ENCODE assay signal across 10 cellular contexts in the genomic region with DNA sequence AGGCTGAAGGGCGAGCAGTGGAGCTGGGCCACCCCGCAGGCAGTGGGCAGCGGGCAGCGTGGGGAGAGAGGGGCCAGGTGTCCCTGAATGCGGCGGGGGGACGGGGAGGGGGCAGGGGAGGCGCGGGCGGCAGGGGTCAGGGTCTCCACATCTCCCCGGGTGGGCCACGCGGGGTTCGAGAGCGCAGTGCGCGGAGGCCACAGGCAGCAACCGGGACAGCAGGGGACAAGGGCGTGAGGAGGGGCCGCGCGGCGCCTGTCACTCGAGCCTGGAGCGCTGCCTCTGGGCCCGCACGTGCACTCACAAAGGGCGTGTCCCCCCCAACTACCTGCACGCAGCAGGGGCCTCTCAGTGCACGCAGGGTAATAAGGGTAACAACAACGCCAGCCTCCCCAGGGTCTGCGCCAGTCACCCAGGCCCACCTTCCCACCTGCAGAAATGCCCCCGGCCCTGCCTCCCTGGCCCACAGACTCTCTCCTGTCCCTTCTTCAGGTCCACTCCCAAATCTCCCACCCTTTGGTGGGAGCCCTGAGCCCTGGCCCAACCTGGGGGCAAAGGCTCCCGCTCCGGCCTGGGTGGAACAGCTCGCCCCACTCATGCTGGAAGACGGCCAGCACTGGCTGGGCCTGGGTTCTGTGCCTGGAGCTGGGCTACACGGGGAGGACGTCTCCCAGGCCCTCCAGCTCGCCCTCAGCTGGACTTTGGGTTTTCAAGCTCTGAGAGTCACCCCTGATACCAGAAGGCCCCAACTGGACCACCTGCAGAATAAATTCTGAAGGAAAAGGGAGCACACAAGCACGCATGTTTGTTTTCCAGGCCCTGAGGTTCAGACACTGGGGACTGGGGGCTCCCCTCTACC. TPM values are rescaled to one million over a fixed set of nuclear protein-coding genes. Genes with fewer than 3 reads are reported as not detected.
A peak's percentile ranks its signal among the peaks of the same experiment; 100 is the strongest.
DNase-seq lines count a peak whose midpoint lies in the region; ATAC-seq and TF ChIP-seq lines count a peak whose summit lies in the region.
"Had no signal": no experiment of that assay in that cellular context is flagged by ENCODE, and none has a peak within 500 bp of the region (broad histone marks: within the 10 kb centered on the region; RNA-seq: fewer than 3 reads in every experiment).

No MANE protein-coding gene starts in this region.

- 92% methylated on average over 4 of the region's 41 CpGs; no CpG with 5 or more reads in 1 of the 2 experiments for WGBS in IMR-90 (ENCODE audit: extremely low coverage in 2 of 2, insufficient read length in 1 of 2), 2 experiments

- H2AFZ ChIP-seq in IMR-90 (replicated peaks; ENCODE audit: low read length, poor library complexity): peak overlapping the region; percentile 87

- no TSS peak for BruUV-seq in IMR-90 (replicated peaks; lab: Mats Ljungman, UMichigan)

- TF ChIP-seq CTCF in IMR-90 (conservative IDR thresholded peaks at IDR 0.05; ENCODE audit: low read depth, low read length): no peak

- no peak overlapping the region for H2AK9ac ChIP-seq in IMR-90 (replicated peaks; ENCODE audit: low read depth, low read length, poor library complexity)

- no peak overlapping the region for H3K27ac Mint-ChIP-seq in stimulated activated naive B cell treated with anti-CD40 and anti-IgM and Interleukin-4, amounts not matched to agents 10 μg/mL and 1 μg/mL and 100 μg/mL, for 72 hours

- intact Hi-C loops in IMR-90 (cut with micrococcal nuclease) (no loop called here), left ventricle myocardium superior (cut with micrococcal nuclease) (no loop called here)

- no peak for TF ChIP-seq RAD21 in IMR-90 (IDR thresholded peaks at IDR 0.05; ENCODE audit: low read length)

- no peaks in the 10 kb centered on the region for H3K36me3 ChIP-seq in IMR-90 (ENCODE audit: control insufficient read depth, insufficient read depth, low read length)

- no peak overlapping the region for H3K23ac ChIP-seq in IMR-90 (ENCODE audit: low read depth, low read length)

- no peak overlapping the region for H2AK5ac ChIP-seq in IMR-90 (ENCODE audit: low read depth, low read length)

- H3K27ac ChIP-seq in IMR-90 (ENCODE audit: insufficient read depth, low read length) (no peak overlapping the region), angular gyrus (ENCODE audit: low read depth, low read length) (peak overlapping the region; percentile 94)

- peak overlapping the region in 1 of 2 experiments; percentile 29; a peak in 2 of 4 replicates for H4K8ac ChIP-seq in IMR-90 (ENCODE audit: low read depth in 2 of 2, low read length in 2 of 2)

- H3K9ac ChIP-seq in IMR-90 (ENCODE audit: low read depth, low read length): no peak overlapping the region

- no peak overlapping the region; the same call in 1 of the 2 replicates for H3K18ac ChIP-seq in IMR-90 (ENCODE audit: low read depth, low read length)

- H3K36me3 Mint-ChIP-seq in stimulated activated naive B cell treated with anti-CD40 and anti-IgM and Interleukin-4, amounts not matched to agents 10 μg/mL and 1 μg/mL and 100 μg/mL, for 72 hours: peaks cover 0 to 3% of the 10 kb centered on the region in 2 donors

- TF ChIP-seq POLR2A in IMR-90 (IDR thresholded peaks at IDR 0.05; ENCODE audit: low read depth, low read length): no peak

- H3K4me3 ChIP-seq in IMR-90 (ENCODE audit: insufficient read depth, low read depth, low read length): no peak overlapping the region

- H2BK120ac ChIP-seq in IMR-90 (ENCODE audit: low read depth, low read length): no peak overlapping the region

- POLR2A ChIA-PET in IMR-90 (lab: Charles Lee; ENCODE audit: unreplicated experiment): no interaction called here

- no peak overlapping the region for H4K91ac ChIP-seq in IMR-90 (ENCODE audit: insufficient read depth, low read depth, low read length)

- H2BK15ac ChIP-seq in IMR-90 (ENCODE audit: low read depth, low read length): no peak overlapping the region

- no peak overlapping the region; the same call in 1 of the 2 replicates for H4K5ac ChIP-seq in IMR-90 (ENCODE audit: low read depth, low read length)

- H3K56ac ChIP-seq in IMR-90 (ENCODE audit: extremely low read depth, insufficient read depth, low read length): no peak overlapping the region

- H3K4me1 Mint-ChIP-seq in stimulated activated naive B cell treated with anti-CD40 and anti-IgM and Interleukin-4, amounts not matched to agents 10 μg/mL and 1 μg/mL and 100 μg/mL, for 72 hours: no peaks in the 10 kb centered on the region

- dilution Hi-C loops in IMR-90 (cut with HindIII; ENCODE audit: low sequenced_read_pairs, unreplicated experiment): no loop called here

- in situ Hi-C loops in IMR-90 (cut with MboI; ENCODE audit: low sequenced_read_pairs): no loop called here

- DNase-seq in IMR-90 (no peak), left ventricle myocardium superior (no peak), activated gamma-delta T cell treated with Interleukin-2 at 50 U/mL for 16 hours (no peak), CD1c-positive myeloid dendritic cell (ENCODE audit: extremely low spot score) (no peak), hypothalamus (lab: John Stamatoyannopoulos, UW) (no peak)
- no peak for DNase-seq in stimulated activated naive B cell treated with anti-CD40 and anti-IgM and Interleukin-4, amounts not matched to agents 10 μg/mL and 1 μg/mL and 100 μg/mL, for 72 hours
- DNase-seq: MM.1S, RPMI8226 had no signal

- no peaks in the 10 kb centered on the region for H3K4me1 ChIP-seq in IMR-90 (ENCODE audit: control insufficient read depth, insufficient read depth, low read length)

- CTCF ChIA-PET in IMR-90 (lab: Yijun Ruan, JAX): interaction anchor here (0.9 kb wide), 1 partner anchor 14 kb away, joined by 3 read pairs; no protein-coding TSS in a partner anchor

- H3K27me3 ChIP-seq in IMR-90 (ENCODE audit: control insufficient read depth, insufficient read depth, low read length): peaks cover 28% of the 10 kb centered on the region

- H3K9me1 ChIP-seq in IMR-90 (ENCODE audit: insufficient read depth, low read length): no peaks in the 10 kb centered on the region

- peaks cover 9% of the 10 kb centered on the region; the same call in 1 of the 2 replicates for H3K9me3 ChIP-seq in IMR-90 (ENCODE audit: control insufficient read depth, insufficient read depth, low read length)

- ATAC-seq in IMR-90 (ENCODE audit: low read depth): no peak; the same call in 1 of the 2 replicates
- peak; percentile 26 for ATAC-seq in left ventricle myocardium superior
- ATAC-seq in stimulated activated naive B cell treated with anti-CD40 and anti-IgM and Interleukin-4, amounts not matched to agents 10 μg/mL and 1 μg/mL and 100 μg/mL, for 72 hours (replicated peaks): peak; percentile 23 to 25
- no peak for ATAC-seq in HG02884 (IDR thresholded peaks at IDR 0.05; ENCODE audit: unreplicated experiment)

- H3K4me3 Mint-ChIP-seq in stimulated activated naive B cell treated with anti-CD40 and anti-IgM and Interleukin-4, amounts not matched to agents 10 μg/mL and 1 μg/mL and 100 μg/mL, for 72 hours: peak overlapping the region; percentile 66 to 73

- no peak overlapping the region for H3K14ac ChIP-seq in IMR-90 (replicated peaks; ENCODE audit: low read depth, low read length)

- no peak overlapping the region for H3K4ac ChIP-seq in IMR-90 (ENCODE audit: low read depth, low read length)

- H2BK20ac ChIP-seq in IMR-90 (ENCODE audit: low read depth, low read length): no peak overlapping the region

- no peaks in the 10 kb centered on the region for H4K20me1 ChIP-seq in IMR-90 (ENCODE audit: insufficient read depth, low read length)

- peaks cover 5 to 6% of the 10 kb centered on the region in 2 donors for H3K9me3 Mint-ChIP-seq in stimulated activated naive B cell treated with anti-CD40 and anti-IgM and Interleukin-4, amounts not matched to agents 10 μg/mL and 1 μg/mL and 100 μg/mL, for 72 hours

- peak overlapping the region; percentile 23; the same call in 1 of the 2 replicates for H3K4me2 ChIP-seq in IMR-90 (ENCODE audit: low read depth, low read length)

- peaks cover 0 to 19% of the 10 kb centered on the region in 2 donors for H3K27me3 Mint-ChIP-seq in stimulated activated naive B cell treated with anti-CD40 and anti-IgM and Interleukin-4, amounts not matched to agents 10 μg/mL and 1 μg/mL and 100 μg/mL, for 72 hours

- H3K79me1 ChIP-seq in IMR-90 (ENCODE audit: low read depth in 1 of 2, low read length in 2 of 2): no peaks in the 10 kb centered on the region

- H2BK5ac ChIP-seq in IMR-90 (ENCODE audit: low read depth, low read length, poor library complexity, severe bottlenecking): no peak overlapping the region

TF ChIP-seq in IMR-90, 13 proteins besides CTCF, POLR2A, EP300 and RAD21 (continues in another document):
- TF ChIP-seq CHD1 (IDR thresholded peaks at IDR 0.05; ENCODE audit: low read depth, low read length) (no peak), BHLHE40 (IDR thresholded peaks at IDR 0.05; ENCODE audit: low read depth, low read length) (no peak), FOS (IDR thresholded peaks at IDR 0.05; ENCODE audit: low read depth, low read length) (no peak), CEBPB (IDR thresholded peaks at IDR 0.05; ENCODE audit: low read depth, low read length) (no peak), MAZ (IDR thresholded peaks at IDR 0.05; ENCODE audit: borderline replicate concordance, low read depth, low read length) (no peak), MAFK (IDR thresholded peaks at IDR 0.05; ENCODE audit: low read depth, low read length) (no peak), MXI1 (IDR thresholded peaks at IDR 0.05; ENCODE audit: borderline replicate concordance, low read depth, low read length) (no peak), RFX5 (IDR thresholded peaks at IDR 0.05; ENCODE audit: low read depth, low read length) (no peak), NFE2L2 (IDR thresholded peaks at IDR 0.05; ENCODE audit: low read depth, low read length) (no peak), RCOR1 (IDR thresholded peaks at IDR 0.05; ENCODE audit: insufficient replicate concordance, low read length) (no peak)

RNA-seq across cellular contexts. Expression of a gene that starts 53.2 kb away (rescaled TPM):
- total RNA-seq in IMR-90 (2012; rRNA removed): 0.36 and 0.56 TPM in 2 replicates
- 1.2 and 1.4 TPM in 2 replicates for polyA plus RNA-seq in IMR-90 (2012; rRNA removed)
- 0.14 and 0.92 TPM in 2 replicates for polyA plus RNA-seq in IMR-90 (2012; cell fraction: cytosol; rRNA removed)
- 2.8 and 3.8 TPM in 2 replicates for polyA plus RNA-seq in IMR-90 (2012; cell fraction: nucleus; rRNA removed; ENCODE audit: low replicate concordance)
- 5.6 TPM for total RNA-seq in left ventricle myocardium superior

RNA-seq across cellular contexts. Expression of a gene that starts 53.5 kb away (rescaled TPM):
- not detected in 2 replicates for total RNA-seq in IMR-90 (2012; rRNA removed)
- not detected in 2 replicates for polyA plus RNA-seq in IMR-90 (2012; rRNA removed)
- polyA plus RNA-seq in IMR-90 (2012; cell fraction: cytosol; rRNA removed): not detected in 2 replicates
- polyA plus RNA-seq in IMR-90 (2012; cell fraction: nucleus; rRNA removed; ENCODE audit: low replicate concordance): not detected in 2 replicates
- not detected for total RNA-seq in left ventricle myocardium superior

Comparison
In these comparisons a context has a peak if more than half of its experiments do, and no peak if none do; other contexts are left out.
1. ATAC-seq: peak in left ventricle myocardium superior (single experiment) and stimulated activated naive B cell treated with anti-CD40 and anti-IgM and Interleukin-4, amounts not matched to agents 10 μg/mL and 1 μg/mL and 100 μg/mL, for 72 hours (2 of 2); none in IMR-90 (single experiment) and HG02884 (single experiment).